8 cellular contexts compared by ENCODE assay signal in genomic region chr15:78811825-78812183, GRCh38. TPM values are rescaled to one million over a fixed set of nuclear protein-coding genes. Genes with fewer than 3 reads are reported as not detected.
DNase-seq lines count a peak whose midpoint lies in the region; TF ChIP-seq lines count a peak whose summit lies in the region.

No MANE protein-coding gene starts in this region.

- DNase-seq in GM12864 (ENCODE audit: low read depth): no peak
- DNase-seq in MM.1S: no peak
- no peak for DNase-seq in endodermal cell
- DNase-seq in trophoblast cell: no peak
- no peak for DNase-seq in D341Med (ENCODE audit: low spot score)
- DNase-seq in NCI-H1694 (lab: John Stamatoyannopoulos, UW): no peak
- no peak for DNase-seq in glutamatergic neuron
- no peak for DNase-seq in effector CD8-positive, alpha-beta T cell (lab: John Stamatoyannopoulos, UW)

- H3K79me2 ChIP-seq in MM.1S (ENCODE audit: low read length) (no peaks in the 10 kb centered on the region), trophoblast cell (ENCODE audit: control insufficient read depth, insufficient read depth, low read length, poor library complexity) (no peaks in the 10 kb centered on the region)

- H2AK5ac ChIP-seq in trophoblast cell (ENCODE audit: low read length): peak overlapping the region; percentile 3

- H2BK120ac ChIP-seq in trophoblast cell (ENCODE audit: insufficient read depth, low read length, poor library complexity): peak overlapping the region; percentile 61

- H3K9ac ChIP-seq in MM.1S (ENCODE audit: low read length): peak overlapping the region; percentile 47; the same call in 1 of the 2 replicates
- H3K9ac ChIP-seq in endodermal cell (ENCODE audit: extremely low read depth, low read length, poor library complexity, severe bottlenecking): no peak overlapping the region
- peak overlapping the region; percentile 61 for H3K9ac ChIP-seq in trophoblast cell (ENCODE audit: low read length)

- H3K4me3 Mint-ChIP-seq in endodermal cell (peak overlapping the region; percentile 78), glutamatergic neuron (ENCODE audit: unreplicated experiment) (no peak overlapping the region)

- H3F3A ChIP-seq in MM.1S (ENCODE audit: insufficient read depth, low read length): no peaks in the 10 kb centered on the region

- no peaks in the 10 kb centered on the region for H3K9me2 ChIP-seq in MM.1S (replicated peaks; ENCODE audit: insufficient read depth, low read length)

- H3K18ac ChIP-seq in trophoblast cell (ENCODE audit: low read length): peak overlapping the region; percentile 57

- no peak overlapping the region for H3K23ac ChIP-seq in trophoblast cell (ENCODE audit: low read length)

- peaks cover 9% of the 10 kb centered on the region for H3K79me1 ChIP-seq in trophoblast cell (ENCODE audit: low read length)

- H3K9me3 ChIP-seq in MM.1S (replicated peaks; ENCODE audit: insufficient read depth, low read length): no peaks in the 10 kb centered on the region
- H3K9me3 ChIP-seq in endodermal cell (ENCODE audit: control insufficient read depth, low read length): no peaks in the 10 kb centered on the region
- H3K9me3 ChIP-seq in trophoblast cell (ENCODE audit: insufficient read depth, low read depth, low read length): peaks cover 2% of the 10 kb centered on the region

- H3K27ac Mint-ChIP-seq in endodermal cell (no peak overlapping the region), glutamatergic neuron (ENCODE audit: unreplicated experiment) (no peak overlapping the region)

- H3K4me2 ChIP-seq in MM.1S (ENCODE audit: low read depth, low read length) (peak overlapping the region; percentile 100), trophoblast cell (ENCODE audit: low read length) (peak overlapping the region; percentile 80)

- H3K27me3 Mint-ChIP-seq in endodermal cell (ENCODE audit: insufficient read depth): peaks cover 24% of the 10 kb centered on the region
- H3K27me3 Mint-ChIP-seq in glutamatergic neuron (ENCODE audit: unreplicated experiment): peaks cover 21% of the 10 kb centered on the region

- H4K20me1 ChIP-seq in MM.1S (ENCODE audit: insufficient read depth, low read length): no peaks in the 10 kb centered on the region

- peak overlapping the region; percentile 52 for H3K4me3 ChIP-seq in GM12864 (ENCODE audit: low read depth, low read length)
- peak overlapping the region; percentile 75 for H3K4me3 ChIP-seq in MM.1S (ENCODE audit: low read length)
- peak overlapping the region; percentile 64 for H3K4me3 ChIP-seq in endodermal cell (ENCODE audit: low read length)
- peak overlapping the region; percentile 64 for H3K4me3 ChIP-seq in trophoblast cell (ENCODE audit: low read depth, low read length)

- H2BK12ac ChIP-seq in trophoblast cell (ENCODE audit: low read length): peak overlapping the region; percentile 70

- H3K36me3 Mint-ChIP-seq in endodermal cell (ENCODE audit: low read depth) (no peaks in the 10 kb centered on the region), glutamatergic neuron (ENCODE audit: unreplicated experiment) (no peaks in the 10 kb centered on the region)

- H3K27me3 ChIP-seq in MM.1S (replicated peaks; ENCODE audit: insufficient read depth, low read length): peaks cover 27% of the 10 kb centered on the region
- H3K27me3 ChIP-seq in endodermal cell (ENCODE audit: control insufficient read depth, insufficient read depth, low read length, poor library complexity, severe bottlenecking): peaks cover 11% of the 10 kb centered on the region
- peaks cover 20% of the 10 kb centered on the region for H3K27me3 ChIP-seq in trophoblast cell (ENCODE audit: insufficient read depth, low read length)

- H4K12ac ChIP-seq in trophoblast cell (ENCODE audit: low read depth, low read length): peak overlapping the region; percentile 70

- peaks cover 5% of the 10 kb centered on the region for H3K4me1 Mint-ChIP-seq in endodermal cell
- peaks cover 20% of the 10 kb centered on the region for H3K4me1 Mint-ChIP-seq in glutamatergic neuron (ENCODE audit: low read depth, unreplicated experiment)

- H3K27ac ChIP-seq in MM.1S (ENCODE audit: low read length) (no peak overlapping the region), endodermal cell (ENCODE audit: low read depth, low read length) (peak overlapping the region; percentile 60), trophoblast cell (ENCODE audit: low read depth, low read length) (no peak overlapping the region)

- H3K36me3 ChIP-seq in MM.1S (replicated peaks; ENCODE audit: insufficient read depth, low read length) (no peaks in the 10 kb centered on the region), endodermal cell (ENCODE audit: control insufficient read depth, insufficient read depth, low read length) (no peaks in the 10 kb centered on the region), trophoblast cell (ENCODE audit: control insufficient read depth in 1 of 2, insufficient read depth in 2 of 2, low read length in 2 of 2) (no peaks in the 10 kb centered on the region)

- H3K4me1 ChIP-seq in MM.1S (ENCODE audit: low read length) (no peaks in the 10 kb centered on the region), endodermal cell (ENCODE audit: control insufficient read depth, insufficient read depth, low read length) (no peaks in the 10 kb centered on the region), trophoblast cell (ENCODE audit: control insufficient read depth in 1 of 2, insufficient read depth in 2 of 2, low read length in 2 of 2) (peaks cover 4 to 9% of the 10 kb centered on the region in 2 experiments)

- TF ChIP-seq CTCF in GM12864 (IDR thresholded peaks at IDR 0.05; ENCODE audit: low read depth, low read length, missing control alignments): no peak
- no peak for TF ChIP-seq CTCF in MM.1S (IDR thresholded peaks at IDR 0.05; ENCODE audit: low read length)
- no peak for TF ChIP-seq CTCF in endodermal cell (conservative IDR thresholded peaks at IDR 0.05)
- TF ChIP-seq CTCF in glutamatergic neuron (IDR thresholded peaks at IDR 0.05; ENCODE audit: partially characterized antibody, unreplicated experiment): no peak

- peak overlapping the region; percentile 84 for H4K8ac ChIP-seq in trophoblast cell (ENCODE audit: low read depth, low read length)

- H3K14ac ChIP-seq in trophoblast cell (ENCODE audit: low read length): no peak overlapping the region

- H3K9me3 Mint-ChIP-seq in endodermal cell (no peaks in the 10 kb centered on the region), glutamatergic neuron (ENCODE audit: unreplicated experiment) (peaks cover 9% of the 10 kb centered on the region)

- no peak overlapping the region for H2BK5ac ChIP-seq in trophoblast cell (ENCODE audit: low read depth, low read length, poor library complexity)

- no peak overlapping the region for H3K4ac ChIP-seq in trophoblast cell (ENCODE audit: low read depth, low read length)

- H2AFZ ChIP-seq in MM.1S (ENCODE audit: low read length) (peak overlapping the region; percentile 95), trophoblast cell (ENCODE audit: insufficient read depth, low read length, poor library complexity) (peak overlapping the region; percentile 85)

- H4K91ac ChIP-seq in trophoblast cell (ENCODE audit: low read depth, low read length): peak overlapping the region; percentile 45

- WGBS in endodermal cell (ENCODE audit: insufficient coverage in 1 of 2, insufficient read length in 1 of 2), 2 experiments: 81 to 86% methylated on average over 16 to 24 of the region's 24 CpGs
- WGBS in trophoblast cell (ENCODE audit: extremely low coverage, insufficient coverage, insufficient read length): no CpG with 5 or more reads among the region's 24 CpGs

RNA-seq across cellular contexts. Expression of gene ADAMTS7, which starts 0.5 kb away (rescaled TPM):
- total RNA-seq in endodermal cell: 10 to 100 TPM; 55.8 to 67.1 TPM
- 58.8 TPM for polyA plus RNA-seq in endodermal cell (2013, experiment 1 of 2)
- 53.4 TPM for polyA plus RNA-seq in endodermal cell (2013, experiment 2 of 2)
- 11.3 and 12.3 TPM in 2 replicates for polyA plus RNA-seq in trophoblast cell (2013)
- 181 TPM for total RNA-seq in glutamatergic neuron (ENCODE audit: unreplicated experiment)
